Comparison of ENCODE assay signal across 18 cellular contexts in genomic region chr17:71793550-71793949, GRCh38.
DNase-seq lines count a peak whose midpoint lies in the region; ATAC-seq and TF ChIP-seq lines count a peak whose summit lies in the region.
"Had no signal": no experiment of that assay in that cellular context is flagged by ENCODE, and none has a peak within 500 bp of the region (broad histone marks: within the 10 kb centered on the region; RNA-seq: fewer than 3 reads in every experiment).

No MANE protein-coding gene starts in this region.

- no peaks in the 10 kb centered on the region for H3K9me3 ChIP-seq in RWPE2 (ENCODE audit: severe bottlenecking)
- H3K9me3 ChIP-seq: A549, BLaER1, HAP-1 had no signal

- H3K27ac ChIP-seq in RWPE2 (ENCODE audit: poor library complexity, severe bottlenecking): peak overlapping the region; percentile 81
- H3K27ac ChIP-seq: A549, BLaER1, SK-N-MC had no signal

- H3K4me3 ChIP-seq in RWPE2 (ENCODE audit: severe bottlenecking) (no peak overlapping the region), choroid plexus epithelial cell (ENCODE audit: low read depth, low read length) (no peak overlapping the region)
- H3K4me3 ChIP-seq: A549, BLaER1, HAP-1, SK-N-MC had no signal

- TF ChIP-seq CTCF in RWPE2 (IDR thresholded peaks at IDR 0.05; ENCODE audit: poor library complexity, severe bottlenecking) (no peak), choroid plexus epithelial cell (conservative IDR thresholded peaks at IDR 0.05; ENCODE audit: low read depth, low read length) (no peak)

- H3K36me3 ChIP-seq in RWPE2 (ENCODE audit: low read depth): no peaks in the 10 kb centered on the region
- H3K36me3 ChIP-seq: BLaER1, HAP-1 had no signal

- no peaks in the 10 kb centered on the region for H3K27me3 ChIP-seq in RWPE2 (ENCODE audit: insufficient read depth, poor library complexity, severe bottlenecking)
- H3K27me3 ChIP-seq: BLaER1 had no signal

- DNase-seq in EL (peak; percentile 6), RWPE2 (ENCODE audit: low spot score) (no peak), choroid plexus epithelial cell (ENCODE audit: low read depth) (peak; percentile 53), non-pigmented ciliary epithelial cell (ENCODE audit: low read depth) (peak; percentile 2), DMS 273 (lab: John Stamatoyannopoulos, UW; ENCODE audit: unreplicated experiment) (no peak)
- no peak for DNase-seq in activated CD4-positive, CD25-positive, alpha-beta regulatory T cell treated with anti-CD3 and anti-CD28 coated beads, Interleukin-2, amount 50 U/mL, for 72 hours
- DNase-seq: CD4-positive, alpha-beta memory T cell; DMS53; NCI-H1105 treated with DMSO at 0.1 percent for 48 hours; NCI-H1694; NCI-H2081 treated with DMSO at 0.1 percent for 48 hours; NK-92 treated with Interleukin-12 subunit alpha and Interleukin-12 subunit beta, amount 100 ng/mL, for 24 hours; Right ventricle myocardium superior had no signal

- peaks cover 28% of the 10 kb centered on the region for H3K4me1 ChIP-seq in RWPE2 (ENCODE audit: insufficient read depth, poor library complexity, severe bottlenecking)
- H3K4me1 ChIP-seq: A549, BLaER1, HAP-1 had no signal

- ATAC-seq in RWPE2 (ENCODE audit: low read depth) (no peak), GM18867 (IDR thresholded peaks at IDR 0.05; ENCODE audit: unreplicated experiment) (no peak)
- ATAC-seq: A549 had no signal

Comparison
In these comparisons a context has a peak if more than half of its experiments do, and no peak if none do; other contexts are left out.
1. DNase-seq: peak in EL (single experiment), choroid plexus epithelial cell (single experiment) and non-pigmented ciliary epithelial cell (single experiment); none in RWPE2 (single experiment), DMS 273 (single experiment) and activated CD4-positive, CD25-positive, alpha-beta regulatory T cell treated with anti-CD3 and anti-CD28 coated beads, Interleukin-2, amount 50 U/mL, for 72 hours (single experiment).